1 cellular context compared by ENCODE assay signal in genomic region chr3:162236949-162237348, GRCh38.
TF ChIP-seq lines count a peak whose summit lies in the region.

No MANE protein-coding gene starts in this region.

TF ChIP-seq in H1, 55 proteins besides CTCF, POLR2A, EP300 and RAD21:
- TF ChIP-seq PHF8 (conservative IDR thresholded peaks at IDR 0.05; ENCODE audit: low read depth, low read length) (no peak), GABPA (IDR thresholded peaks at IDR 0.05; ENCODE audit: borderline replicate concordance, insufficient read depth, low read length) (no peak), BCL11A (IDR thresholded peaks at IDR 0.05; ENCODE audit: low read depth in 2 of 2, low read length in 2 of 2) (no peak), EZH2 (IDR thresholded peaks at IDR 0.05; ENCODE audit: low read depth, low read length, severe bottlenecking) (no peak), CEBPB (IDR thresholded peaks at IDR 0.05; ENCODE audit: low read depth, low read length) (no peak), RNF2 (IDR thresholded peaks at IDR 0.05; ENCODE audit: borderline replicate concordance, low read depth, low read length, missing control alignments, poor library complexity, severe bottlenecking) (no peak), FOSL1 (IDR thresholded peaks at IDR 0.05; ENCODE audit: insufficient read depth, low read depth, low read length) (no peak)
